In genomic region chr13:69600811-69601210, GRCh38 we compare ENCODE assay signal across 22 cellular contexts.
"Had no signal": no experiment of that assay in that cellular context is flagged by ENCODE, and none has a peak within 500 bp of the region (broad histone marks: within the 10 kb centered on the region; RNA-seq: fewer than 3 reads in every experiment).

No MANE protein-coding gene starts in this region.

- H3K27me3 ChIP-seq: neutrophil, pancreas, right lobe of liver, sigmoid colon, stomach, thyroid gland, tibial nerve, upper lobe of right lung, uterus had no signal

- DNase-seq: naive thymus-derived CD8-positive, alpha-beta T cell; nephron progenitor cell; nucleus accumbens; pancreas; right cardiac atrium; right lobe of liver; sigmoid colon; small intestine; stimulated activated CD4-positive, alpha-beta T cell treated with anti-CD3 and anti-CD28 coated beads, Interleukin-15, amount 100 ng/mL, for 24 hours; stimulated activated CD4-positive, alpha-beta T cell treated with anti-CD3 and anti-CD28 coated beads, Interleukin-2, amount 100 ng/mL, for 24 hours; stimulated activated CD4-positive, alpha-beta T cell treated with anti-CD3 and anti-CD28 coated beads, Interleukin-2, amount 100 ng/mL, for 48 hours; stimulated activated CD4-positive, alpha-beta T cell treated with anti-CD3 and anti-CD28 coated beads, Interleukin-4, amount 100 ng/mL, for 24 hours; stimulated activated naive B cell treated with anti-CD40 and anti-IgM and Interleukin-4, amounts not matched to agents 10 μg/mL and 1 μg/mL and 100 μg/mL, for 72 hours; stimulated activated naive CD4-positive, alpha-beta T cell treated with Interleukin-2 at 50 U/mL for 16 hours; stomach; thyroid gland; upper lobe of right lung; uterus had no signal

- H3K9me3 ChIP-seq: neutrophil, pancreas, prostate gland, right lobe of liver, sigmoid colon, thoracic aorta, thyroid gland, tibial nerve, upper lobe of right lung, uterus had no signal

- H3K4me1 ChIP-seq: pancreas, prostate gland, sigmoid colon, stomach, thyroid gland, tibial nerve, upper lobe of right lung, uterus had no signal

- H3K27ac ChIP-seq: neutrophil, pancreas, prostate gland, right lobe of liver, sigmoid colon, stomach, thoracic aorta, thyroid gland, tibial nerve, upper lobe of right lung, uterus had no signal

- FAIRE-seq: pancreas, small intestine had no signal

- H3K36me3 ChIP-seq: neutrophil, pancreas, prostate gland, right lobe of liver, sigmoid colon, stomach, thoracic aorta, thyroid gland, tibial nerve, upper lobe of right lung, uterus had no signal

- H3K4me3 ChIP-seq: pancreas, prostate gland, right lobe of liver, sigmoid colon, stomach, thoracic aorta, thyroid gland, tibial nerve, upper lobe of right lung, uterus had no signal
